Comparison of ENCODE assay signal across 1 cellular context in genomic region chr20:39829713-39830112, GRCh38.
TF ChIP-seq lines count a peak whose summit lies in the region.

No MANE protein-coding gene starts in this region.

TF ChIP-seq in GM23338, 12 proteins besides CTCF, POLR2A, EP300 and RAD21:
- TF ChIP-seq ZNF462 (CRISPR knock-in tag; IDR thresholded peaks at IDR 0.05) (no peak), STAT1 (IDR thresholded peaks at IDR 0.05; ENCODE audit: unreplicated experiment) (no peak), CREB1 (CRISPR knock-in tag; IDR thresholded peaks at IDR 0.05; ENCODE audit: low read depth) (no peak), EZH2 (IDR thresholded peaks at IDR 0.05; ENCODE audit: low read depth, unreplicated experiment) (no peak), ZNF114 (CRISPR knock-in tag; IDR thresholded peaks at IDR 0.05) (no peak), POLR2AphosphoS5 (IDR thresholded peaks at IDR 0.05; ENCODE audit: low read depth) (no peak), REST (IDR thresholded peaks at IDR 0.05; ENCODE audit: unreplicated experiment) (no peak), JUNB (IDR thresholded peaks at IDR 0.05; ENCODE audit: unreplicated experiment) (no peak), ZNF331 (CRISPR knock-in tag; IDR thresholded peaks at IDR 0.05; ENCODE audit: low read depth) (no peak), NANOG (IDR thresholded peaks at IDR 0.05; ENCODE audit: borderline replicate concordance) (no peak), ETS1 (IDR thresholded peaks at IDR 0.05) (no peak), EZH2phosphoT487 (IDR thresholded peaks at IDR 0.05; ENCODE audit: unreplicated experiment) (no peak)
TF ChIP-seq in GM23338: peak in this region for 0.
